ENCODE assay signal across 24 cellular contexts in the genomic region with DNA sequence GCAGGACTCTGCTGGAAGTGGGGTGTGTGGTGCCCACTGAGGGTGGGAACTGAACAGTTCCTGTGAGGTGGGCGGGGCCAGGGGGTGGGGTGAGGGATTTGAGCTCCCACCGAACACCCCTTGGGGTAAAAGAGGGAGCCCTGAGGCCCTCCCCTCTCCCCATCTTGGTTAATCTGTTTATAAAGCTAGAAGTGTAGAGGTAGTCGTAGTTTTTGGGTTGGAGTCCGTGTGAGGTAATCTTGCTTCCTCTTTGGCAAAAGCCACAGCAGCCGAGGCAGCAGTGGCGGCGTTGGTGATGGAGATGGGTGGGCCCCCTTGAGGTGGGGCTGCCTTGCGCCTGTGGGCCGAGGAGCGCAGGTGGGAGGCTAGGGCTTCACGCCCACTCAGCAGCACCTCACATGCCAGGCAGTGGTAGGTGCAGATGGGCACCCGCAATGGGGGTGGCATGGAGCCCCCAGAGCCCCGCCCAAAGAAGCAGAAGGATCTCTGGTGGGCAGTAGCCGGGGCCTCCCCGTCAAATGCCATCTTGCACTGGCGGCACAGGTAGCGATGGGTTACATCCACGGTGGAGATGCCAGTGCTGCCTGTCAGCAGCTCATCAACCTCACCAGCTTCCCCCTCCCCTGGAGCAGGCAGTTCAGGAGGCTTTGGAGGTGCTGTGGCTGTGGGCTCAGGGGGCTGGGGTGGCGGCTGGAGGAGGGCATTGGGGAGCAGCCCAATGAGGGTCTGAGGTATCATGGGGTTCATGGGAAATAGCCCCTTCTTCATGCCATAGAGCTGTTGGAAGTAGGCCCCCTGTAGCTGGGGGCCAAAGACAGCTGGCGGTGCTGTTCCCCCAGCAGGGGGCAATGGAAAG. TPM values are rescaled to one million over a fixed set of nuclear protein-coding genes. Genes with fewer than 3 reads are reported as not detected.
"Had no signal": no experiment of that assay in that cellular context is flagged by ENCODE, and none has a peak within 500 bp of the region (broad histone marks: within the 10 kb centered on the region; RNA-seq: fewer than 3 reads in every experiment).

No MANE protein-coding gene starts in this region.

- H3K36me3 ChIP-seq: transverse colon had no signal

- ATAC-seq: activated CD8-positive, alpha-beta memory T cell treated with anti-CD3 and anti-CD28 coated beads, Interleukin-2, amount 10 ng/mL, durations not matched to agents 7 days and 5 days; activated CD8-positive, alpha-beta T cell treated with anti-CD3 and anti-CD28 coated beads for 36 hours; activated naive CD8-positive, alpha-beta T cell treated with anti-CD3 and anti-CD28 coated beads, Interleukin-2, amount 50 U/mL, for 24 hours; body of pancreas; effector memory CD8-positive, alpha-beta T cell; esophagus mucosa; left cardiac atrium; sciatic nerve; stimulated activated memory B cell treated with anti-CD40 and anti-IgM and Interleukin-4, amounts not matched to agents 10 μg/mL and 1 μg/mL and 100 μg/mL, for 72 hours had no signal

- H3K27me3 ChIP-seq: body of pancreas, stomach, suprapubic skin, transverse colon had no signal

- H3K9me3 ChIP-seq: body of pancreas, stomach, suprapubic skin, transverse colon had no signal

- H3K4me3 ChIP-seq: body of pancreas, stomach, suprapubic skin, transverse colon had no signal

- DNase-seq: activated CD4-positive, alpha-beta T cell treated with anti-CD3 and anti-CD28 coated beads, Interleukin-2, amount 10 ng/mL, durations not matched to agents 7 days and 5 days; activated CD4-positive, CD25-positive, alpha-beta regulatory T cell treated with anti-CD3 and anti-CD28 coated beads, Interleukin-2, amount 50 U/mL, for 72 hours; activated CD8-positive, alpha-beta memory T cell treated with anti-CD3 and anti-CD28 coated beads, Interleukin-2, amount 10 ng/mL, durations not matched to agents 7 days and 5 days; activated CD8-positive, alpha-beta T cell treated with anti-CD3 and anti-CD28 coated beads for 36 hours; activated gamma-delta T cell; activated naive CD4-positive, alpha-beta T cell treated with anti-CD3 and anti-CD28 coated beads, Interleukin-2, amount 50 U/mL, for 16 hours; activated naive CD8-positive, alpha-beta T cell treated with anti-CD3 and anti-CD28 coated beads, Interleukin-2, amount 50 U/mL, for 24 hours; body of pancreas; central memory CD4-positive, alpha-beta T cell; effector memory CD8-positive, alpha-beta T cell; glutamatergic neuron; left cardiac atrium; small intestine; stimulated activated CD4-positive, alpha-beta T cell treated with anti-CD3 and anti-CD28 coated beads, Interleukin-2, amount 100 ng/mL, for 24 hours; stomach; transverse colon had no signal

- H3K27ac ChIP-seq: body of pancreas, stomach, suprapubic skin, transverse colon, VCaP had no signal

RNA-seq across cellular contexts. Expression of a gene that starts 56.6 kb away (rescaled TPM):
- total RNA-seq: activated CD4-positive, alpha-beta T cell treated with anti-CD3 and anti-CD28 coated beads, Interleukin-2, amount 10 ng/mL, durations not matched to agents 7 days and 5 days; activated T-helper 1 cell treated with anti-CD3 and anti-CD28 coated beads, Interleukin-12 subunit alpha, Interleukin-12 subunit beta, Interleukin-2, Interleukin-4 antibody, amounts not matched to agents 30 ng/mL and 10 ng/mL and 1 ng/mL, durations not matched to agents 14 hours and 24 hours and 36 hours; endothelial cell of umbilical vein; T-helper 2 cell treated with Interferon-gamma antibody and Interleukin-4, amounts not matched to agents 100 ng/mL and 5 ng/mL, for 36 hours had no signal
